1 cellular context compared by ENCODE assay signal in the genomic region with DNA sequence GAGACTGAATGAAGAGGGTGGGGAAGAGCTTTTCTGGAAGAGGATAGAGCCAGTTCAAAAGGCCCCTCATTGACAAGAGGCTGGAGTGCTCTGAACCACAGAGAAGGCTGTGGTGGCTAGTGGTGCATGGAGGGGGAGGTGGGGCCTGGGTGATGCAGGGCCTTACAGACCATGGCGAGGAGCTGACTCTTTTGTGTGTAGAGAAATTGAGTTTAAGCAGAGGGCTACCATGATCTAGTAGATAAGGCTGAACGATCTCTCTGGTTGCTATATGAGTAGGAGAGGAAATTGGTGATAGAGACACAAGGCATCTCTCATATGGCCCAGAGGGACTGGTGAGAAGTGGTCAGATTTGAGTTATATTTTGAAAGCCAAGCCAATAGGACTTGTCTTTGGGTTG.
TF ChIP-seq lines count a peak whose summit lies in the region.

No MANE protein-coding gene starts in this region.

TF ChIP-seq in H1, 55 proteins besides CTCF, POLR2A, EP300 and RAD21 (continued from another document):
- TF ChIP-seq, protein P1, sequence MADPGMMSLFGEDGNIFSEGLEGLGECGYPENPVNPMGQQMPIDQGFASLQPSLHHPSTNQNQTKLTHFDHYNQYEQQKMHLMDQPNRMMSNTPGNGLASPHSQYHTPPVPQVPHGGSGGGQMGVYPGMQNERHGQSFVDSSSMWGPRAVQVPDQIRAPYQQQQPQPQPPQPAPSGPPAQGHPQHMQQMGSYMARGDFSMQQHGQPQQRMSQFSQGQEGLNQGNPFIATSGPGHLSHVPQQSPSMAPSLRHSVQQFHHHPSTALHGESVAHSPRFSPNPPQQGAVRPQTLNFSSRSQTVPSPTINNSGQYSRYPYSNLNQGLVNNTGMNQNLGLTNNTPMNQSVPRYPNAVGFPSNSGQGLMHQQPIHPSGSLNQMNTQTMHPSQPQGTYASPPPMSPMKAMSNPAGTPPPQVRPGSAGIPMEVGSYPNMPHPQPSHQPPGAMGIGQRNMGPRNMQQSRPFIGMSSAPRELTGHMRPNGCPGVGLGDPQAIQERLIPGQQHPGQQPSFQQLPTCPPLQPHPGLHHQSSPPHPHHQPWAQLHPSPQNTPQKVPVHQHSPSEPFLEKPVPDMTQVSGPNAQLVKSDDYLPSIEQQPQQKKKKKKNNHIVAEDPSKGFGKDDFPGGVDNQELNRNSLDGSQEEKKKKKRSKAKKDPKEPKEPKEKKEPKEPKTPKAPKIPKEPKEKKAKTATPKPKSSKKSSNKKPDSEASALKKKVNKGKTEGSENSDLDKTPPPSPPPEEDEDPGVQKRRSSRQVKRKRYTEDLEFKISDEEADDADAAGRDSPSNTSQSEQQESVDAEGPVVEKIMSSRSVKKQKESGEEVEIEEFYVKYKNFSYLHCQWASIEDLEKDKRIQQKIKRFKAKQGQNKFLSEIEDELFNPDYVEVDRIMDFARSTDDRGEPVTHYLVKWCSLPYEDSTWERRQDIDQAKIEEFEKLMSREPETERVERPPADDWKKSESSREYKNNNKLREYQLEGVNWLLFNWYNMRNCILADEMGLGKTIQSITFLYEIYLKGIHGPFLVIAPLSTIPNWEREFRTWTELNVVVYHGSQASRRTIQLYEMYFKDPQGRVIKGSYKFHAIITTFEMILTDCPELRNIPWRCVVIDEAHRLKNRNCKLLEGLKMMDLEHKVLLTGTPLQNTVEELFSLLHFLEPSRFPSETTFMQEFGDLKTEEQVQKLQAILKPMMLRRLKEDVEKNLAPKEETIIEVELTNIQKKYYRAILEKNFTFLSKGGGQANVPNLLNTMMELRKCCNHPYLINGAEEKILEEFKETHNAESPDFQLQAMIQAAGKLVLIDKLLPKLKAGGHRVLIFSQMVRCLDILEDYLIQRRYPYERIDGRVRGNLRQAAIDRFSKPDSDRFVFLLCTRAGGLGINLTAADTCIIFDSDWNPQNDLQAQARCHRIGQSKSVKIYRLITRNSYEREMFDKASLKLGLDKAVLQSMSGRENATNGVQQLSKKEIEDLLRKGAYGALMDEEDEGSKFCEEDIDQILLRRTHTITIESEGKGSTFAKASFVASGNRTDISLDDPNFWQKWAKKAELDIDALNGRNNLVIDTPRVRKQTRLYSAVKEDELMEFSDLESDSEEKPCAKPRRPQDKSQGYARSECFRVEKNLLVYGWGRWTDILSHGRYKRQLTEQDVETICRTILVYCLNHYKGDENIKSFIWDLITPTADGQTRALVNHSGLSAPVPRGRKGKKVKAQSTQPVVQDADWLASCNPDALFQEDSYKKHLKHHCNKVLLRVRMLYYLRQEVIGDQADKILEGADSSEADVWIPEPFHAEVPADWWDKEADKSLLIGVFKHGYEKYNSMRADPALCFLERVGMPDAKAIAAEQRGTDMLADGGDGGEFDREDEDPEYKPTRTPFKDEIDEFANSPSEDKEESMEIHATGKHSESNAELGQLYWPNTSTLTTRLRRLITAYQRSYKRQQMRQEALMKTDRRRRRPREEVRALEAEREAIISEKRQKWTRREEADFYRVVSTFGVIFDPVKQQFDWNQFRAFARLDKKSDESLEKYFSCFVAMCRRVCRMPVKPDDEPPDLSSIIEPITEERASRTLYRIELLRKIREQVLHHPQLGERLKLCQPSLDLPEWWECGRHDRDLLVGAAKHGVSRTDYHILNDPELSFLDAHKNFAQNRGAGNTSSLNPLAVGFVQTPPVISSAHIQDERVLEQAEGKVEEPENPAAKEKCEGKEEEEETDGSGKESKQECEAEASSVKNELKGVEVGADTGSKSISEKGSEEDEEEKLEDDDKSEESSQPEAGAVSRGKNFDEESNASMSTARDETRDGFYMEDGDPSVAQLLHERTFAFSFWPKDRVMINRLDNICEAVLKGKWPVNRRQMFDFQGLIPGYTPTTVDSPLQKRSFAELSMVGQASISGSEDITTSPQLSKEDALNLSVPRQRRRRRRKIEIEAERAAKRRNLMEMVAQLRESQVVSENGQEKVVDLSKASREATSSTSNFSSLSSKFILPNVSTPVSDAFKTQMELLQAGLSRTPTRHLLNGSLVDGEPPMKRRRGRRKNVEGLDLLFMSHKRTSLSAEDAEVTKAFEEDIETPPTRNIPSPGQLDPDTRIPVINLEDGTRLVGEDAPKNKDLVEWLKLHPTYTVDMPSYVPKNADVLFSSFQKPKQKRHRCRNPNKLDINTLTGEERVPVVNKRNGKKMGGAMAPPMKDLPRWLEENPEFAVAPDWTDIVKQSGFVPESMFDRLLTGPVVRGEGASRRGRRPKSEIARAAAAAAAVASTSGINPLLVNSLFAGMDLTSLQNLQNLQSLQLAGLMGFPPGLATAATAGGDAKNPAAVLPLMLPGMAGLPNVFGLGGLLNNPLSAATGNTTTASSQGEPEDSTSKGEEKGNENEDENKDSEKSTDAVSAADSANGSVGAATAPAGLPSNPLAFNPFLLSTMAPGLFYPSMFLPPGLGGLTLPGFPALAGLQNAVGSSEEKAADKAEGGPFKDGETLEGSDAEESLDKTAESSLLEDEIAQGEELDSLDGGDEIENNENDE (IDR thresholded peaks at IDR 0.05; ENCODE audit: insufficient replicate concordance, low read length), result no peak
- TF ChIP-seq BCL11A (IDR thresholded peaks at IDR 0.05; ENCODE audit: low read depth in 2 of 2, low read length in 2 of 2), result no peak
- TF ChIP-seq SIX5 (IDR thresholded peaks at IDR 0.05; ENCODE audit: low read depth, low read length), result no peak
- TF ChIP-seq CBX8 (IDR thresholded peaks at IDR 0.05; ENCODE audit: borderline replicate concordance, low read depth, low read length), result no peak
- TF ChIP-seq SIN3A (conservative IDR thresholded peaks at IDR 0.05 in 1 of 2, IDR thresholded peaks at IDR 0.05 in 1 of 2; ENCODE audit: low read depth in 1 of 2, low read length in 2 of 2), result no peak
- TF ChIP-seq EGR1 (IDR thresholded peaks at IDR 0.05; ENCODE audit: borderline replicate concordance, low read depth, low read length), result no peak
- TF ChIP-seq CHD2 (IDR thresholded peaks at IDR 0.05; ENCODE audit: low read length), result no peak
